ENCODE assay signal across 8 cellular contexts in genomic region chrX:153469811-153470410, GRCh38. TPM values are rescaled to one million over a fixed set of nuclear protein-coding genes. Genes with fewer than 3 reads are reported as not detected.
DNase-seq lines count a peak whose midpoint lies in the region; ATAC-seq and TF ChIP-seq lines count a peak whose summit lies in the region.

No MANE protein-coding gene starts in this region.

- peaks cover 6 to 21% (median 15%) of the 10 kb centered on the region in 4 donors for H3K4me1 Mint-ChIP-seq in CD4-positive, alpha-beta memory T cell

- peak overlapping the region; percentile 80 to 87 (median 83) for H3K4me3 Mint-ChIP-seq in CD4-positive, alpha-beta memory T cell

- POLR2A ChIA-PET in CD4-positive, alpha-beta memory T cell (lab: Charles Lee; ENCODE audit: partially characterized antibody) = interaction anchor here (0.8 to 2.1 kb wide), 4 partner anchors 37 to 528 kb away, joined by 3 to 9 read pairs (median 3); no protein-coding TSS in a partner anchor

- ATAC-seq in GM19035 (IDR thresholded peaks at IDR 0.05; ENCODE audit: unreplicated experiment) (peak; percentile 44), HG03135 (IDR thresholded peaks at IDR 0.05; ENCODE audit: unreplicated experiment) (peak; percentile 38), mucosa of descending colon (peak; percentile 45)

- no peaks in the 10 kb centered on the region for H3K9me3 Mint-ChIP-seq in CD4-positive, alpha-beta memory T cell

- H3K36me3 ChIP-seq in CD4-positive, alpha-beta memory T cell (ENCODE audit: insufficient read depth, low read length) = no peaks in the 10 kb centered on the region
- H3K36me3 ChIP-seq in mucosa of descending colon (ENCODE audit: low read depth) = no peaks in the 10 kb centered on the region
- H3K36me3 ChIP-seq in tibial nerve = peaks cover 0 to 10% (median 0%) of the 10 kb centered on the region in 3 donors

- H3K27ac ChIP-seq in CD4-positive, alpha-beta memory T cell (ENCODE audit: low read depth, low read length) = peak overlapping the region; percentile 51
- H3K27ac ChIP-seq in tibial nerve = peak overlapping the region; percentile 15 to 79 (median 52)

- peaks cover 0 to 3% of the 10 kb centered on the region in 2 donors for H3K36me3 Mint-ChIP-seq in CD4-positive, alpha-beta memory T cell

- H3K27ac Mint-ChIP-seq in CD4-positive, alpha-beta memory T cell = peak overlapping the region in 6 of 7 donors; percentile 41 to 86 (median 76)

- TF ChIP-seq EP300 in tibial nerve (IDR thresholded peaks at IDR 0.05) = no peak

- CTCF ChIA-PET in CD4-positive, alpha-beta memory T cell (lab: Charles Lee; ENCODE audit: partially characterized antibody) = interaction anchor here (1.0 to 7.2 kb wide), 5 partner anchors 9 to 529 kb away, joined by 3 to 63 read pairs (median 8); no protein-coding TSS in a partner anchor

- H3K27me3 Mint-ChIP-seq in CD4-positive, alpha-beta memory T cell = no peaks in the 10 kb centered on the region

- intact Hi-C loops in CD4-positive, alpha-beta memory T cell (cut with micrococcal nuclease) = loop anchor here (1.0 kb wide), 2 partner anchors 512 to 529 kb away; no protein-coding TSS in a partner anchor
- intact Hi-C loops in mucosa of descending colon (cut with DNase I, micrococcal nuclease) = no loop called here

- H3K4me1 ChIP-seq in CD4-positive, alpha-beta memory T cell (ENCODE audit: insufficient read depth, low read length) = peaks cover 26% of the 10 kb centered on the region
- no peaks in the 10 kb centered on the region for H3K4me1 ChIP-seq in mucosa of descending colon (ENCODE audit: low read depth)
- peaks cover 0 to 33% (median 5%) of the 10 kb centered on the region in 4 donors for H3K4me1 ChIP-seq in tibial nerve

- TF ChIP-seq POLR2A in tibial nerve (IDR thresholded peaks at IDR 0.05) = no peak

- H3K4me3 ChIP-seq in CD4-positive, alpha-beta memory T cell (ENCODE audit: low read length in 2 of 2) = peak overlapping the region; percentile 42 to 69
- H3K4me3 ChIP-seq in mucosa of descending colon (peak overlapping the region; percentile 32), tibial nerve (peak overlapping the region; percentile 28 to 74 (median 51))

- DNase-seq in CD4-positive, alpha-beta memory T cell = peak in 1 of 5 donors; percentile 74
- DNase-seq in SK-N-DZ (ENCODE audit: low spot score) = peak; percentile 34
- peak; percentile 45 for DNase-seq in effector CD8-positive, alpha-beta T cell (lab: John Stamatoyannopoulos, UW)
- DNase-seq in mucosa of descending colon = peak in 2 of 3 donors; percentile 15 to 30
- DNase-seq in tibial nerve (ENCODE audit: low spot score in 2 of 2) = no peak
- no peak for DNase-seq in NCI-H128 (lab: John Stamatoyannopoulos, UW; ENCODE audit: unreplicated experiment)

- 3 to 21% methylated on average over 4 to 21 of the region's 32 CpGs for WGBS in tibial nerve, 2 donors

- TF ChIP-seq CTCF in mucosa of descending colon (IDR thresholded peaks at IDR 0.05) = no peak
- peak in 2 of 5 experiments; percentile 22 to 29 for TF ChIP-seq CTCF in tibial nerve (IDR thresholded peaks at IDR 0.05)

- H3K27me3 ChIP-seq in CD4-positive, alpha-beta memory T cell (ENCODE audit: insufficient read depth, low read length) = no peaks in the 10 kb centered on the region
- H3K27me3 ChIP-seq in tibial nerve = no peaks in the 10 kb centered on the region

- no peaks in the 10 kb centered on the region for H3K9me3 ChIP-seq in CD4-positive, alpha-beta memory T cell (ENCODE audit: control insufficient read depth in 1 of 2, low read length in 2 of 2)
- no peaks in the 10 kb centered on the region for H3K9me3 ChIP-seq in mucosa of descending colon
- no peaks in the 10 kb centered on the region for H3K9me3 ChIP-seq in tibial nerve

RNA-seq across cellular contexts. Expression of gene HAUS7, which starts 0.5 kb away (rescaled TPM):
- 10 to 100 TPM; 29.8 to 33.8 TPM for total RNA-seq in CD4-positive, alpha-beta memory T cell
- 10 to 100 TPM; 29.7 to 33.8 TPM for polyA plus RNA-seq in CD4-positive, alpha-beta memory T cell
- 59.1 and 84.3 TPM in 2 replicates for polyA plus RNA-seq in SK-N-DZ (2014; cell fraction: cytosol; rRNA removed)
- polyA plus RNA-seq in SK-N-DZ (2014; cell fraction: nucleus; rRNA removed) = 76.1 and 108 TPM in 2 replicates
- total RNA-seq in mucosa of descending colon (10 to 100 TPM; 14.2 to 22.5 (median 19.5) TPM), tibial nerve (10 to 100 TPM; 27.8 to 79.8 (median 30.6) TPM)

RNA-seq across cellular contexts. Expression of gene TREX2, which starts 24.1 kb away (rescaled TPM):
- 1 to 10 TPM; 4.0 to 4.5 TPM for total RNA-seq in CD4-positive, alpha-beta memory T cell
- under 1 TPM in 1 of 2 donors, not detected in 1; 0.63 TPM for polyA plus RNA-seq in CD4-positive, alpha-beta memory T cell
- not detected in 2 replicates for polyA plus RNA-seq in SK-N-DZ (2014; cell fraction: cytosol; rRNA removed)
- polyA plus RNA-seq in SK-N-DZ (2014; cell fraction: nucleus; rRNA removed) = 1.7 and 5.4 TPM in 2 replicates
- total RNA-seq in mucosa of descending colon = 1 to 10 TPM in 1 of 3 donors, under 1 TPM in 2; 0.55 to 1.2 (median 0.63) TPM
- 1 to 10 TPM; 1.5 to 4.4 (median 3.3) TPM for total RNA-seq in tibial nerve

RNA-seq across cellular contexts. Expression of gene BGN, which starts 24.9 kb away (rescaled TPM):
- not detected for total RNA-seq in CD4-positive, alpha-beta memory T cell
- polyA plus RNA-seq in CD4-positive, alpha-beta memory T cell = not detected
- polyA plus RNA-seq in SK-N-DZ (2014; cell fraction: cytosol; rRNA removed) = 0.13 TPM in 2 replicates
- polyA plus RNA-seq in SK-N-DZ (2014; cell fraction: nucleus; rRNA removed) = 0.72 TPM in 1 of 2 replicates, not detected in the other
- total RNA-seq in mucosa of descending colon (10 to 100 TPM in 2 of 3 donors, 1 to 10 TPM in 1; 3.5 to 21.8 (median 10.1) TPM), tibial nerve (100 to 1,000 TPM in 1 of 4 donors, 10 to 100 TPM in 3; 25.6 to 103 (median 59.0) TPM)

RNA-seq across cellular contexts. Expression of gene ATP2B3, which starts 47.5 kb away (rescaled TPM):
- total RNA-seq in CD4-positive, alpha-beta memory T cell = not detected
- polyA plus RNA-seq in CD4-positive, alpha-beta memory T cell = under 1 TPM in 1 of 2 donors, not detected in 1; 0.09 TPM
- polyA plus RNA-seq in SK-N-DZ (2014; cell fraction: cytosol; rRNA removed) = 0.95 and 1.1 TPM in 2 replicates
- 1.5 and 6.9 TPM in 2 replicates for polyA plus RNA-seq in SK-N-DZ (2014; cell fraction: nucleus; rRNA removed)
- total RNA-seq in mucosa of descending colon (1 to 10 TPM in 1 of 3 donors, under 1 TPM in 1, not detected in 1; 0.07 to 1.1 TPM), tibial nerve (not detected)

RNA-seq across cellular contexts. Expression of gene ZFP92, which starts 58.6 kb away (rescaled TPM):
- under 1 TPM; 0.44 to 0.55 TPM for total RNA-seq in CD4-positive, alpha-beta memory T cell
- under 1 TPM; 0.03 to 0.18 TPM for polyA plus RNA-seq in CD4-positive, alpha-beta memory T cell
- 0.03 TPM in 1 of 2 replicates, not detected in the other for polyA plus RNA-seq in SK-N-DZ (2014; cell fraction: cytosol; rRNA removed)
- polyA plus RNA-seq in SK-N-DZ (2014; cell fraction: nucleus; rRNA removed) = 0.17 TPM in 1 of 2 replicates, not detected in the other
- total RNA-seq in mucosa of descending colon (1 to 10 TPM in 1 of 3 donors, under 1 TPM in 2; 0.17 to 1.6 (median 0.22) TPM), tibial nerve (1 to 10 TPM in 1 of 4 donors, under 1 TPM in 3; 0.39 to 1.8 (median 0.75) TPM)

Comparison
In these comparisons a context has a peak if more than half of its experiments do, and no peak if none do; other contexts are left out.
1. DNase-seq: peak in SK-N-DZ (single experiment), effector CD8-positive, alpha-beta T cell (single experiment) and mucosa of descending colon (2 of 3); none in tibial nerve (0 of 2) and NCI-H128 (single experiment).
2. RNA of gene BGN, which starts 24.9 kb away (total RNA-seq): 25.6 to 103 TPM in tibial nerve and 3.5 to 21.8 TPM in mucosa of descending colon; not detected in CD4-positive, alpha-beta memory T cell; every median in the first group is over 4 times any median in the second.
3. Peak in every context shown above with its lines, with median percentiles within 50 percentile points of each other: H3K4me3 ChIP-seq and ATAC-seq.